Comparison of ENCODE assay signal across 1 cellular context in genomic region chr6:148134566-148134965, GRCh38.
TF ChIP-seq lines count a peak whose summit lies in the region.

No MANE protein-coding gene starts in this region.

TF ChIP-seq in GM23338, 12 proteins besides CTCF, POLR2A, EP300 and RAD21 (continued from another document):
- TF ChIP-seq ZNF462 (CRISPR knock-in tag; IDR thresholded peaks at IDR 0.05) (no peak), ZNF331 (CRISPR knock-in tag; IDR thresholded peaks at IDR 0.05; ENCODE audit: low read depth) (no peak)
